Comparison of ENCODE assay signal across 21 cellular contexts in genomic region chr21:31305888-31306287, GRCh38.
"Had no signal": no experiment of that assay in that cellular context is flagged by ENCODE, and none has a peak within 500 bp of the region (broad histone marks: within the 10 kb centered on the region; RNA-seq: fewer than 3 reads in every experiment).

No MANE protein-coding gene starts in this region.

- DNase-seq: KBM-7; MM.1S; NCI-H1105 treated with DMSO at 0.1 percent for 48 hours; NCI-H1417 treated with DMSO at 0.1 percent for 48 hours; NCI-H146; NCI-H1694 treated with DMSO at 0.1 percent for 48 hours; NCI-H1930; NCI-H2081; NCI-H2107; NCI-H2171 treated with DMSO at 0.1 percent for 48 hours; NCI-H2227 treated with DMSO at 0.1 percent for 48 hours; NCI-H524; NCI-H526 treated with DMSO at 0.1 percent for 48 hours; NCI-H748 treated with DMSO at 0.1 percent for 48 hours; NK-92 treated with Interleukin-12 subunit alpha and Interleukin-12 subunit beta, amount 100 ng/mL, for 24 hours; PC-3; SHP77; SK-N-SH; SW 1271; T-cell had no signal

- ATAC-seq: Panc1, PC-3, T-cell had no signal
